ENCODE assay signal across 14 cellular contexts in genomic region chr3:151434151-151434890, GRCh38. TPM values are rescaled to one million over a fixed set of nuclear protein-coding genes. Genes with fewer than 3 reads are reported as not detected.
DNase-seq lines count a peak whose midpoint lies in the region; ATAC-seq, FAIRE-seq and TF ChIP-seq lines count a peak whose summit lies in the region.
"Had no signal": no experiment of that assay in that cellular context is flagged by ENCODE, and none has a peak within 500 bp of the region (broad histone marks: within the 10 kb centered on the region; RNA-seq: fewer than 3 reads in every experiment).

No MANE protein-coding gene starts in this region.

- H3K27me3 ChIP-seq in astrocyte (ENCODE audit: insufficient read depth, low read length) (no peaks in the 10 kb centered on the region), heart right ventricle (no peaks in the 10 kb centered on the region)
- H3K27me3 ChIP-seq: vagina had no signal

- H3K9me3 Mint-ChIP-seq in astrocyte (ENCODE audit: unreplicated experiment) = no peaks in the 10 kb centered on the region

- H3K79me2 ChIP-seq in astrocyte (ENCODE audit: insufficient read depth, low read length) = no peaks in the 10 kb centered on the region

- WGBS in heart right ventricle, 2 donors = 64 to 76% methylated on average over 1 of the region's 1 CpG

- peak overlapping the region; percentile 90 for H3K27ac ChIP-seq in astrocyte (ENCODE audit: low read depth, low read length)
- no peak overlapping the region for H3K27ac ChIP-seq in kidney (ENCODE audit: low read depth in 2 of 2, low read length in 2 of 2)
- H3K27ac ChIP-seq in heart right ventricle = no peak overlapping the region
- H3K27ac ChIP-seq: vagina had no signal

- intact Hi-C loops in kidney (cut with DNase I) (no loop called here), heart right ventricle (cut with DNase I) (loop anchor here in 1 of 10 donors (10.0 kb wide), 1 partner anchor 480 kb away; no protein-coding TSS in a partner anchor)

- H4K20me1 ChIP-seq in astrocyte (ENCODE audit: insufficient read depth, low read length) = no peaks in the 10 kb centered on the region

- TF ChIP-seq CTCF in astrocyte (IDR thresholded peaks at IDR 0.05; ENCODE audit: insufficient read depth, low read depth, low read length) (no peak), kidney (IDR thresholded peaks at IDR 0.05; ENCODE audit: borderline replicate concordance, extremely low read depth, insufficient read depth) (no peak), heart right ventricle (IDR thresholded peaks at IDR 0.05) (no peak)

- FAIRE-seq in astrocyte (lab: Jason Lieb, UNC) = no peak
- peak; percentile 3 for FAIRE-seq in kidney (lab: Jason Lieb, UNC)
- FAIRE-seq: H1 had no signal

- H3K4me1 ChIP-seq in astrocyte (ENCODE audit: insufficient read depth, low read length) (peaks cover 33% of the 10 kb centered on the region), kidney (ENCODE audit: control insufficient read depth in 1 of 2, insufficient read depth in 1 of 2, low read depth in 1 of 2, low read length in 2 of 2) (no peaks in the 10 kb centered on the region), heart right ventricle (peaks cover 0 to 5% (median 0%) of the 10 kb centered on the region in 9 donors)

- H3K4me3 ChIP-seq in astrocyte (ENCODE audit: insufficient read depth, low read depth, low read length) (no peak overlapping the region), kidney (ENCODE audit: low read length in 2 of 2) (no peak overlapping the region), heart right ventricle (no peak overlapping the region)
- H3K4me3 ChIP-seq: vagina had no signal

- H2AFZ ChIP-seq in astrocyte (ENCODE audit: low read depth, low read length) = no peak overlapping the region

- H3K27ac Mint-ChIP-seq in astrocyte (ENCODE audit: unreplicated experiment) = peak overlapping the region; percentile 58
- H3K27ac Mint-ChIP-seq: activated T-cell treated with anti-CD3 and anti-CD28 coated beads, Interleukin-2, amount 50 U/mL, for 72 hours; CD4-positive, CD25-positive, alpha-beta regulatory T cell had no signal

- peaks cover 26% of the 10 kb centered on the region for H3K4me1 Mint-ChIP-seq in astrocyte (ENCODE audit: low read depth, unreplicated experiment)
- H3K4me1 Mint-ChIP-seq: CD4-positive, CD25-positive, alpha-beta regulatory T cell had no signal

- DNase-seq in AG08395 (ENCODE audit: low spot score) (peak; percentile 85), astrocyte (ENCODE audit: low read depth) (peak; percentile 92), kidney (no peak), KBM-7 (no peak), heart right ventricle (no peak)
- DNase-seq in stimulated activated CD4-positive, alpha-beta T cell treated with anti-CD3 and anti-CD28 coated beads, Interleukin-4, amount 100 ng/mL, for 24 hours = no peak
- DNase-seq: activated T-cell treated with anti-CD3 and anti-CD28 coated beads, Interleukin-2, amount 50 U/mL, for 72 hours; CD4-positive, CD25-positive, alpha-beta regulatory T cell; NCI-H1694 had no signal

- ATAC-seq in HG03060 (IDR thresholded peaks at IDR 0.05; ENCODE audit: low read depth, unreplicated experiment) = peak; percentile 44
- no peak for ATAC-seq in heart right ventricle
- no peak for ATAC-seq in GM21381 (IDR thresholded peaks at IDR 0.05; ENCODE audit: unreplicated experiment)
- ATAC-seq: activated T-cell treated with anti-CD3 and anti-CD28 coated beads, Interleukin-2, amount 50 U/mL, for 72 hours had no signal

- H3K9me3 ChIP-seq in astrocyte (ENCODE audit: insufficient read depth, low read depth, low read length) (no peaks in the 10 kb centered on the region), kidney (ENCODE audit: control insufficient read depth in 1 of 2, low read length in 2 of 2) (no peaks in the 10 kb centered on the region), heart right ventricle (no peaks in the 10 kb centered on the region)
- H3K9me3 ChIP-seq: vagina had no signal

- peaks cover 2% of the 10 kb centered on the region for H3K36me3 Mint-ChIP-seq in astrocyte (ENCODE audit: low read depth, unreplicated experiment)
- H3K36me3 Mint-ChIP-seq: CD4-positive, CD25-positive, alpha-beta regulatory T cell had no signal

- H3K9ac ChIP-seq in astrocyte (ENCODE audit: low read length) (peak overlapping the region; percentile 66), kidney (ENCODE audit: low read length in 2 of 2) (no peak overlapping the region)

- H3K4me2 ChIP-seq in astrocyte (ENCODE audit: low read length) = peak overlapping the region; percentile 60

- H3K27me3 Mint-ChIP-seq in astrocyte (ENCODE audit: low read depth, unreplicated experiment) = no peaks in the 10 kb centered on the region
- H3K27me3 Mint-ChIP-seq: CD4-positive, CD25-positive, alpha-beta regulatory T cell had no signal

- H3K4me3 Mint-ChIP-seq in astrocyte (ENCODE audit: unreplicated experiment) = no peak overlapping the region
- H3K4me3 Mint-ChIP-seq: activated T-cell treated with anti-CD3 and anti-CD28 coated beads, Interleukin-2, amount 50 U/mL, for 72 hours; CD4-positive, CD25-positive, alpha-beta regulatory T cell had no signal

- in situ Hi-C loops in KBM-7 (cut with MboI; ENCODE audit: low pct_unique_long_range_greater_than_20kb, low sequenced_read_pairs) = no loop called here

- H3K36me3 ChIP-seq in astrocyte (ENCODE audit: insufficient read depth, low read length) (no peaks in the 10 kb centered on the region), kidney (ENCODE audit: control insufficient read depth in 1 of 2, insufficient read depth in 2 of 2, low read length in 2 of 2) (no peaks in the 10 kb centered on the region), heart right ventricle (no peaks in the 10 kb centered on the region)
- H3K36me3 ChIP-seq: vagina had no signal

RNA-seq across cellular contexts. Expression of gene IGSF10, which starts 26.5 kb away (rescaled TPM):
- total RNA-seq in astrocyte (0.43 and 0.84 TPM in 2 replicates), kidney (0.63 TPM), heart right ventricle (1 to 10 TPM in 9 of 10 donors, under 1 TPM in 1; 0.93 to 3.9 (median 2.0) TPM)
- polyA plus RNA-seq in kidney (ENCODE audit: insufficient read depth, low read depth, low replicate concordance) (0.82 TPM), heart right ventricle (1 to 10 TPM; 1.1 to 1.5 TPM)
- total RNA-seq: activated T-cell treated with anti-CD3 and anti-CD28 coated beads, Interleukin-2, amount 50 U/mL, for 72 hours; CD4-positive, CD25-positive, alpha-beta regulatory T cell; dermis microvascular lymphatic vessel endothelial cell had no signal

RNA-seq across cellular contexts. Expression of gene P2RY12, which starts 49.8 kb away (rescaled TPM):
- total RNA-seq in astrocyte = not detected in 2 replicates
- total RNA-seq in kidney = 2.2 TPM
- polyA plus RNA-seq in kidney (ENCODE audit: insufficient read depth, low read depth, low replicate concordance) = not detected
- total RNA-seq in heart right ventricle = 1 to 10 TPM in 4 of 10 donors, under 1 TPM in 5, not detected in 1; 0.33 to 3.1 (median 0.81) TPM
- under 1 TPM; 0.33 to 0.37 TPM for polyA plus RNA-seq in heart right ventricle
- total RNA-seq: activated T-cell treated with anti-CD3 and anti-CD28 coated beads, Interleukin-2, amount 50 U/mL, for 72 hours; dermis microvascular lymphatic vessel endothelial cell; H1 had no signal
- polyA plus RNA-seq: CD4-positive, CD25-positive, alpha-beta regulatory T cell; H1 had no signal

Comparison
In these comparisons a context has a peak if more than half of its experiments do, and no peak if none do; other contexts are left out.
1. DNase-seq: peak in AG08395 (single experiment) and astrocyte (single experiment); none in kidney (single experiment), KBM-7 (single experiment), heart right ventricle (0 of 2) and stimulated activated CD4-positive, alpha-beta T cell treated with anti-CD3 and anti-CD28 coated beads, Interleukin-4, amount 100 ng/mL, for 24 hours (single experiment).